13 cellular contexts compared by ENCODE assay signal in genomic region chr14:89625988-89626806, GRCh38.
A peak's percentile ranks its signal among the peaks of the same experiment; 100 is the strongest.
DNase-seq lines count a peak whose midpoint lies in the region; ATAC-seq, FAIRE-seq and TF ChIP-seq lines count a peak whose summit lies in the region.
"Had no signal": no experiment of that assay in that cellular context is flagged by ENCODE, and none has a peak within 500 bp of the region (broad histone marks: within the 10 kb centered on the region; RNA-seq: fewer than 3 reads in every experiment).

No MANE protein-coding gene starts in this region.

- no peak overlapping the region for H3K4ac ChIP-seq in H1 (replicated peaks; ENCODE audit: insufficient read length, low read depth, low read length)

- peaks cover 47% of the 10 kb centered on the region for H3K4me1 Mint-ChIP-seq in CD8-positive, alpha-beta T cell (ENCODE audit: low read depth)

- CTCF ChIA-PET in CD8-positive, alpha-beta T cell (lab: Charles Lee): no interaction called here
- CTCF ChIA-PET in H1 (lab: Charles Lee; ENCODE audit: partially characterized antibody): interaction anchor here (0.5 kb wide), 1 partner anchor 20 kb away, joined by 3 read pairs; no protein-coding TSS in a partner anchor

- TF ChIP-seq RAD21 in H1 (IDR thresholded peaks at IDR 0.05 in 1 of 2, conservative IDR thresholded peaks at IDR 0.05 in 1 of 2; ENCODE audit: low read depth in 2 of 2, low read length in 2 of 2): no peak

- H3K23me2 ChIP-seq in H1 (ENCODE audit: low read depth, low read length): peaks cover 2% of the 10 kb centered on the region; the same call in 1 of the 2 replicates

- no peak for TF ChIP-seq CTCF in CD8-positive, alpha-beta T cell (IDR thresholded peaks at IDR 0.05)
- no peak for TF ChIP-seq CTCF in H1 (IDR thresholded peaks at IDR 0.05; ENCODE audit: control extremely low read depth in 1 of 3, insufficient read depth in 1 of 3, low read depth in 1 of 3, low read length in 3 of 3)

- POLR2A ChIA-PET in CD8-positive, alpha-beta T cell (lab: Charles Lee): interaction anchor here (0.6 to 0.8 kb wide), 2 partner anchors 9 to 10 kb away, joined by 3 read pairs; no protein-coding TSS in a partner anchor
- POLR2A ChIA-PET in H1 (lab: Charles Lee; ENCODE audit: partially characterized antibody): no interaction called here

- DNase-seq in CD8-positive, alpha-beta T cell: no peak
- DNase-seq in GM12892 (ENCODE audit: insufficient read length): no peak
- DNase-seq in NCI-H345 (lab: John Stamatoyannopoulos, UW): peak; percentile 78
- no peak for DNase-seq in H1 (ENCODE audit: low read depth in 1 of 2, low spot score in 2 of 2)
- no peak for DNase-seq in anterior cingulate cortex (lab: John Stamatoyannopoulos, UW)
- DNase-seq: DND-41; GOT3; small intestine; stimulated activated naive CD4-positive, alpha-beta T cell had no signal

- intact Hi-C loops in CD8-positive, alpha-beta T cell (cut with DNase I, micrococcal nuclease): no loop called here

- peaks cover 29% of the 10 kb centered on the region for H3K4me1 ChIP-seq in CD8-positive, alpha-beta T cell (ENCODE audit: insufficient read depth, low read length)
- peaks cover 6 to 16% (median 8%) of the 10 kb centered on the region in 4 experiments for H3K4me1 ChIP-seq in H1 (replicated peaks in 1 of 4; ENCODE audit: control insufficient read depth in 3 of 4, insufficient read depth in 4 of 4, low read length in 3 of 4)

- H3K27ac ChIP-seq in CD8-positive, alpha-beta T cell (ENCODE audit: low read depth, low read length): no peak overlapping the region
- no peak overlapping the region for H3K27ac ChIP-seq in H1 (ENCODE audit: low read depth, low read length)
- H3K27ac ChIP-seq: VCaP had no signal

- no peak overlapping the region for H3K4me3 Mint-ChIP-seq in CD8-positive, alpha-beta T cell

- TF ChIP-seq EP300 in H1 (IDR thresholded peaks at IDR 0.05; ENCODE audit: borderline replicate concordance in 1 of 2, low read depth in 2 of 2, low read length in 2 of 2): no peak

- H2BK120ac ChIP-seq in H1 (replicated peaks; ENCODE audit: low read depth, low read length): no peak overlapping the region

- H4K20me1 ChIP-seq in H1 (replicated peaks in 1 of 2; ENCODE audit: control insufficient read depth in 1 of 2, insufficient read depth in 2 of 2, low read length in 2 of 2): no peaks in the 10 kb centered on the region

- 0 out of 2 replicates have a peak overlapping the region, but pooled peaks have one; percentile 49 for H3K18ac ChIP-seq in H1 (ENCODE audit: extremely low read depth, low read length)

- no peak overlapping the region for H3K4me2 ChIP-seq in H1 (ENCODE audit: insufficient read depth in 1 of 2, low read depth in 2 of 2, low read length in 2 of 2)

- H4K8ac ChIP-seq in H1 (ENCODE audit: extremely low read depth, insufficient read depth, low read length): no peak overlapping the region

- H3K9me3 Mint-ChIP-seq in CD8-positive, alpha-beta T cell: peaks cover 2% of the 10 kb centered on the region

- H3K14ac ChIP-seq in H1 (ENCODE audit: insufficient read length): no peak overlapping the region

- FAIRE-seq in GM12892 (lab: Jason Lieb, UNC) (peak; percentile 5), H1 (lab: Jason Lieb, UNC) (no peak)
- FAIRE-seq: small intestine had no signal

- H3K56ac ChIP-seq in H1 (replicated peaks; ENCODE audit: insufficient read length, low read depth, low read length): no peak overlapping the region

- H3K27ac Mint-ChIP-seq in CD8-positive, alpha-beta T cell: peak overlapping the region; percentile 20

- H3K79me2 ChIP-seq in H1 (ENCODE audit: control insufficient read depth in 1 of 2, insufficient read depth in 2 of 2, low read length in 2 of 2): no peaks in the 10 kb centered on the region

- H3K36me3 ChIP-seq in CD8-positive, alpha-beta T cell (ENCODE audit: insufficient read depth, low read length): no peaks in the 10 kb centered on the region
- no peaks in the 10 kb centered on the region for H3K36me3 ChIP-seq in H1 (ENCODE audit: control insufficient read depth in 2 of 4, insufficient read depth in 4 of 4, low read length in 3 of 4)

- WGBS in H1 (ENCODE audit: extremely low coverage in 1 of 2, insufficient coverage in 1 of 2, insufficient read length in 1 of 2, insufficient replicate concordance in 2 of 2, low coverage in 1 of 2, low lambda C conversion rate in 2 of 2, missing lambda C conversion rate in 1 of 2), 2 experiments: 85% methylated on average over 8 of the region's 8 CpGs; no CpG with 5 or more reads in 1 of the 2 experiments

- H3K9me3 ChIP-seq in CD8-positive, alpha-beta T cell (ENCODE audit: low read length): no peaks in the 10 kb centered on the region
- no peaks in the 10 kb centered on the region for H3K9me3 ChIP-seq in H1 (ENCODE audit: insufficient read depth in 2 of 2, low read depth in 1 of 2, low read length in 1 of 2)

- H3K4me3 ChIP-seq in CD8-positive, alpha-beta T cell (ENCODE audit: low read depth, low read length): no peak overlapping the region
- no peak overlapping the region for H3K4me3 ChIP-seq in H1 (ENCODE audit: extremely low read depth in 1 of 4, insufficient read depth in 2 of 4, low read depth in 3 of 4, low read length in 4 of 4)

- H2BK15ac ChIP-seq in H1 (ENCODE audit: low read length): no peak overlapping the region

- H4K91ac ChIP-seq in H1 (replicated peaks; ENCODE audit: insufficient read length, low read length): no peak overlapping the region

- TF ChIP-seq POLR2A in GM12892 (IDR thresholded peaks at IDR 0.05; ENCODE audit: low read depth, low read length) (no peak), H1 (IDR thresholded peaks at IDR 0.05; ENCODE audit: control extremely low read depth in 1 of 2, low read depth in 2 of 2, low read length in 2 of 2) (no peak)

- peak overlapping the region; percentile 86; the same call in 1 of the 2 replicates for H2BK12ac ChIP-seq in H1 (ENCODE audit: low read depth, low read length)

- peak overlapping the region; percentile 81; the same call in 1 of the 2 replicates for H2BK20ac ChIP-seq in H1 (ENCODE audit: low read length)

- peak overlapping the region; percentile 56; the same call in 1 of the 2 replicates for H2BK5ac ChIP-seq in H1 (ENCODE audit: low read depth, low read length)

- H3K27me3 Mint-ChIP-seq in CD8-positive, alpha-beta T cell (ENCODE audit: low read depth): no peaks in the 10 kb centered on the region

- no peaks in the 10 kb centered on the region for H3K79me1 ChIP-seq in H1 (ENCODE audit: low read depth, low read length)

- H3K9ac ChIP-seq in H1 (replicated peaks in 1 of 4; ENCODE audit: extremely low read depth in 1 of 4, low read depth in 3 of 4, low read length in 3 of 4): no peak overlapping the region

- H2AFZ ChIP-seq in H1 (ENCODE audit: low read length): no peak overlapping the region

- ATAC-seq in CD8-positive, alpha-beta T cell: peak; percentile 54
- ATAC-seq in HG02759 (IDR thresholded peaks at IDR 0.05; ENCODE audit: unreplicated experiment) (no peak), HG02970 (IDR thresholded peaks at IDR 0.05; ENCODE audit: low FRiP score, unreplicated experiment) (no peak)
- ATAC-seq: Panc1 had no signal

- H3K36me3 Mint-ChIP-seq in CD8-positive, alpha-beta T cell: no peaks in the 10 kb centered on the region

- no peak overlapping the region for H3K23ac ChIP-seq in H1 (ENCODE audit: insufficient read length)

- no peaks in the 10 kb centered on the region for H3K27me3 ChIP-seq in CD8-positive, alpha-beta T cell (ENCODE audit: insufficient read depth, low read length)
- H3K27me3 ChIP-seq in H1 (replicated peaks in 1 of 4; ENCODE audit: control insufficient read depth in 3 of 4, extremely low read depth in 1 of 4, insufficient read depth in 3 of 4, low read length in 3 of 4): peaks cover 0 to 3% (median 0%) of the 10 kb centered on the region in 4 experiments; a peak in 2 of 7 replicates

- no peak overlapping the region for H4K5ac ChIP-seq in H1 (ENCODE audit: insufficient read length, low read depth, low read length)

- H2AK5ac ChIP-seq in H1 (ENCODE audit: low read depth, low read length): peak overlapping the region; percentile 82; the same call in 1 of the 2 replicates

TF ChIP-seq in H1, 55 proteins besides CTCF, POLR2A, EP300 and RAD21:
- TF ChIP-seq KDM5A (IDR thresholded peaks at IDR 0.05; ENCODE audit: low read length) (no peak), CBX5 (IDR thresholded peaks at IDR 0.05; ENCODE audit: low read depth, low read length) (no peak), CHD1 (IDR thresholded peaks at IDR 0.05; ENCODE audit: low read depth, low read length) (no peak), RNF2 (IDR thresholded peaks at IDR 0.05; ENCODE audit: borderline replicate concordance, low read depth, low read length, missing control alignments, poor library complexity, severe bottlenecking) (no peak), ATF3 (IDR thresholded peaks at IDR 0.05; ENCODE audit: insufficient read depth, low read depth, low read length) (no peak), TEAD4 (IDR thresholded peaks at IDR 0.05; ENCODE audit: low read depth, low read length) (no peak), JUND (IDR thresholded peaks at IDR 0.05; ENCODE audit: low read length) (no peak), EGR1 (IDR thresholded peaks at IDR 0.05; ENCODE audit: borderline replicate concordance, low read depth, low read length) (no peak), TBP (IDR thresholded peaks at IDR 0.05; ENCODE audit: low read depth, low read length) (no peak)
